ENCODE assay signal across 1 cellular context in the genomic region with DNA sequence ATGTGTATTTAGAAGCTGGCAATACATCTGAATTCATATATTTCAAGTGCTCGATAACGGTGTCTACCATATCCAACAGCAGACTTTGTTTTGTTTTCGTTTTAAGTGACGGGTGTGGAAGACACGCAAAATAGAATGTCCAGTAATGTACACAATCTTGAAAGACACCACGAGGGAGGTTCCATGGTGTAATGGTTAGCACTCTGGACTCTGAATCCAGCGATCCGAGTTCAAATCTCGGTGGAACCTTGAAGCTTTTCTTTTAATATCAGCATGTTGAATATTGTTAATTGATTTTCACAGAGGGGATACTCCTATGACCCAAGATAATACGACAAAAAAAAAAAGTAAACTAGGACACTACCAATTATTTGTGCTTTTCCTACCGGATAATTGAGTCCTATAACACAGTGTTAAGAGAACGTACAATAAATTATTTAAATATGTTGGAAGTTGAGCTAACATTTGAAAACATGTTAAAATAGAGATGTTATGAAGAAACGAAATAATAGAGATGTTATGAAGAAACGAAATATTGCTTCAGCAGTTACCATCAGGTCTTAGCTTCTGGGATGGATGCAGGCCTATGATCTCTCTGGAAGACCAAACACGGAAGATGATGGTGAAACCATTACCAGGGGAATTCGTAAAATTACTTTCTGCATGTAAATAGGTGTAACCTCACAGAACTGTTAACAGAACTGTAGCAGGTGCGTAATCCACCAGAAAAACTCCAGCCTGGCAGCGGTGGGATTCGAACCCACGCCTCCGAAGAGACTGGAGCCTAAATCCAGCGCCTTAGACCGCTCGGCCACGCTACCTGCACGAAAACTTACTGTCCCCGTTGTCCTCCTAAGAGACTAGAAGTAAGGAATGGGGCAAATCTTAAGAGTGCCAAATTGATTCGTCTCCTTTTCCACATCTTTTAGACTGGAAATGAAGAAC.
TF ChIP-seq lines count a peak whose summit lies in the region.

No MANE protein-coding gene starts in this region.

TF ChIP-seq in A549, 52 proteins besides CTCF, POLR2A, EP300 and RAD21 (continued from another document):
- peak; percentile 20 for TF ChIP-seq TP53 (CRISPR knock-in tag; IDR thresholded peaks at IDR 0.05)
- TF ChIP-seq POLR2AphosphoS2 (conservative IDR thresholded peaks at IDR 0.05; ENCODE audit: low read length), result no peak
- no peak for TF ChIP-seq ZC3H11A (IDR thresholded peaks at IDR 0.05)
- TF ChIP-seq, protein P1, sequence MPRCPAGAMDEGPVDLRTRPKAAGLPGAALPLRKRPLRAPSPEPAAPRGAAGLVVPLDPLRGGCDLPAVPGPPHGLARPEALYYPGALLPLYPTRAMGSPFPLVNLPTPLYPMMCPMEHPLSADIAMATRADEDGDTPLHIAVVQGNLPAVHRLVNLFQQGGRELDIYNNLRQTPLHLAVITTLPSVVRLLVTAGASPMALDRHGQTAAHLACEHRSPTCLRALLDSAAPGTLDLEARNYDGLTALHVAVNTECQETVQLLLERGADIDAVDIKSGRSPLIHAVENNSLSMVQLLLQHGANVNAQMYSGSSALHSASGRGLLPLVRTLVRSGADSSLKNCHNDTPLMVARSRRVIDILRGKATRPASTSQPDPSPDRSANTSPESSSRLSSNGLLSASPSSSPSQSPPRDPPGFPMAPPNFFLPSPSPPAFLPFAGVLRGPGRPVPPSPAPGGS (IDR thresholded peaks at IDR 0.05), result no peak
- no peak for TF ChIP-seq MAFK (IDR thresholded peaks at IDR 0.05; ENCODE audit: partially characterized antibody)
- TF ChIP-seq ZNF302 (CRISPR knock-in tag; IDR thresholded peaks at IDR 0.05), result no peak
- TF ChIP-seq SMC3 (IDR thresholded peaks at IDR 0.05), result peak; percentile 22; the same call in 2 of the 3 replicates
- TF ChIP-seq CEBPB (IDR thresholded peaks at IDR 0.05), result peak; percentile 49 to 82; a peak in 3 of 4 replicates
- TF ChIP-seq BHLHE40 (IDR thresholded peaks at IDR 0.05; ENCODE audit: low read depth, low read length), result no peak
- no peak for TF ChIP-seq EHMT2 (IDR thresholded peaks at IDR 0.05; ENCODE audit: low read depth)
- TF ChIP-seq GATA3 (IDR thresholded peaks at IDR 0.05; ENCODE audit: borderline replicate concordance), result 0 out of 2 replicates have a peak, but pooled peaks have one; percentile 27
- no peak for TF ChIP-seq KDM5A (IDR thresholded peaks at IDR 0.05)
- TF ChIP-seq HEYL (CRISPR knock-in tag; IDR thresholded peaks at IDR 0.05), result no peak
- TF ChIP-seq SREBF2 (IDR thresholded peaks at IDR 0.05), result peak; percentile 93
- TF ChIP-seq, protein P2, sequence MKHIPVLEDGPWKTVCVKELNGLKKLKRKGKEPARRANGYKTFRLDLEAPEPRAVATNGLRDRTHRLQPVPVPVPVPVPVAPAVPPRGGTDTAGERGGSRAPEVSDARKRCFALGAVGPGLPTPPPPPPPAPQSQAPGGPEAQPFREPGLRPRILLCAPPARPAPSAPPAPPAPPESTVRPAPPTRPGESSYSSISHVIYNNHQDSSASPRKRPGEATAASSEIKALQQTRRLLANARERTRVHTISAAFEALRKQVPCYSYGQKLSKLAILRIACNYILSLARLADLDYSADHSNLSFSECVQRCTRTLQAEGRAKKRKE (CRISPR knock-in tag; IDR thresholded peaks at IDR 0.05; ENCODE audit: low read depth), result peak; percentile 61; the same call in 1 of the 2 replicates
- peak in 1 of 2 experiments; percentile 58; a peak in 2 of 5 replicates for TF ChIP-seq JUN (IDR thresholded peaks at IDR 0.05)
- TF ChIP-seq FOXS1 (CRISPR knock-in tag; IDR thresholded peaks at IDR 0.05), result 0 out of 2 replicates have a peak, but pooled peaks have one; percentile 37
- TF ChIP-seq, protein P3, sequence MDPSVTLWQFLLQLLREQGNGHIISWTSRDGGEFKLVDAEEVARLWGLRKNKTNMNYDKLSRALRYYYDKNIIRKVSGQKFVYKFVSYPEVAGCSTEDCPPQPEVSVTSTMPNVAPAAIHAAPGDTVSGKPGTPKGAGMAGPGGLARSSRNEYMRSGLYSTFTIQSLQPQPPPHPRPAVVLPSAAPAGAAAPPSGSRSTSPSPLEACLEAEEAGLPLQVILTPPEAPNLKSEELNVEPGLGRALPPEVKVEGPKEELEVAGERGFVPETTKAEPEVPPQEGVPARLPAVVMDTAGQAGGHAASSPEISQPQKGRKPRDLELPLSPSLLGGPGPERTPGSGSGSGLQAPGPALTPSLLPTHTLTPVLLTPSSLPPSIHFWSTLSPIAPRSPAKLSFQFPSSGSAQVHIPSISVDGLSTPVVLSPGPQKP (IDR thresholded peaks at IDR 0.05; ENCODE audit: low read depth, low read length), result no peak
- TF ChIP-seq ZSCAN20 (CRISPR knock-in tag; IDR thresholded peaks at IDR 0.05), result no peak
- 0 out of 2 replicates have a peak, but pooled peaks have one; percentile 60 for TF ChIP-seq MYC (IDR thresholded peaks at IDR 0.05; ENCODE audit: borderline replicate concordance, low read length)
- TF ChIP-seq, protein P4, sequence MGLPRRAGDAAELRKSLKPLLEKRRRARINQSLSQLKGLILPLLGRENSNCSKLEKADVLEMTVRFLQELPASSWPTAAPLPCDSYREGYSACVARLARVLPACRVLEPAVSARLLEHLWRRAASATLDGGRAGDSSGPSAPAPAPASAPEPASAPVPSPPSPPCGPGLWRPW (IDR thresholded peaks at IDR 0.05), result no peak
- TF ChIP-seq, protein P5, sequence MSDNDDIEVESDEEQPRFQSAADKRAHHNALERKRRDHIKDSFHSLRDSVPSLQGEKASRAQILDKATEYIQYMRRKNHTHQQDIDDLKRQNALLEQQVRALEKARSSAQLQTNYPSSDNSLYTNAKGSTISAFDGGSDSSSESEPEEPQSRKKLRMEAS (IDR thresholded peaks at IDR 0.05), result peak; percentile 61
- TF ChIP-seq MAZ (IDR thresholded peaks at IDR 0.05; ENCODE audit: borderline replicate concordance, low read depth, low read length), result peak; percentile 96; the same call in 1 of the 2 replicates
- no peak for TF ChIP-seq NFE2L2 (conservative IDR thresholded peaks at IDR 0.05; ENCODE audit: low read length)
- TF ChIP-seq, protein P6, sequence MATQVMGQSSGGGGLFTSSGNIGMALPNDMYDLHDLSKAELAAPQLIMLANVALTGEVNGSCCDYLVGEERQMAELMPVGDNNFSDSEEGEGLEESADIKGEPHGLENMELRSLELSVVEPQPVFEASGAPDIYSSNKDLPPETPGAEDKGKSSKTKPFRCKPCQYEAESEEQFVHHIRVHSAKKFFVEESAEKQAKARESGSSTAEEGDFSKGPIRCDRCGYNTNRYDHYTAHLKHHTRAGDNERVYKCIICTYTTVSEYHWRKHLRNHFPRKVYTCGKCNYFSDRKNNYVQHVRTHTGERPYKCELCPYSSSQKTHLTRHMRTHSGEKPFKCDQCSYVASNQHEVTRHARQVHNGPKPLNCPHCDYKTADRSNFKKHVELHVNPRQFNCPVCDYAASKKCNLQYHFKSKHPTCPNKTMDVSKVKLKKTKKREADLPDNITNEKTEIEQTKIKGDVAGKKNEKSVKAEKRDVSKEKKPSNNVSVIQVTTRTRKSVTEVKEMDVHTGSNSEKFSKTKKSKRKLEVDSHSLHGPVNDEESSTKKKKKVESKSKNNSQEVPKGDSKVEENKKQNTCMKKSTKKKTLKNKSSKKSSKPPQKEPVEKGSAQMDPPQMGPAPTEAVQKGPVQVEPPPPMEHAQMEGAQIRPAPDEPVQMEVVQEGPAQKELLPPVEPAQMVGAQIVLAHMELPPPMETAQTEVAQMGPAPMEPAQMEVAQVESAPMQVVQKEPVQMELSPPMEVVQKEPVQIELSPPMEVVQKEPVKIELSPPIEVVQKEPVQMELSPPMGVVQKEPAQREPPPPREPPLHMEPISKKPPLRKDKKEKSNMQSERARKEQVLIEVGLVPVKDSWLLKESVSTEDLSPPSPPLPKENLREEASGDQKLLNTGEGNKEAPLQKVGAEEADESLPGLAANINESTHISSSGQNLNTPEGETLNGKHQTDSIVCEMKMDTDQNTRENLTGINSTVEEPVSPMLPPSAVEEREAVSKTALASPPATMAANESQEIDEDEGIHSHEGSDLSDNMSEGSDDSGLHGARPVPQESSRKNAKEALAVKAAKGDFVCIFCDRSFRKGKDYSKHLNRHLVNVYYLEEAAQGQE (IDR thresholded peaks at IDR 0.05), result no peak
- 0 out of 2 replicates have a peak, but pooled peaks have one; percentile 46 for TF ChIP-seq FOSB (CRISPR knock-in tag; IDR thresholded peaks at IDR 0.05)
- TF ChIP-seq, protein P7, sequence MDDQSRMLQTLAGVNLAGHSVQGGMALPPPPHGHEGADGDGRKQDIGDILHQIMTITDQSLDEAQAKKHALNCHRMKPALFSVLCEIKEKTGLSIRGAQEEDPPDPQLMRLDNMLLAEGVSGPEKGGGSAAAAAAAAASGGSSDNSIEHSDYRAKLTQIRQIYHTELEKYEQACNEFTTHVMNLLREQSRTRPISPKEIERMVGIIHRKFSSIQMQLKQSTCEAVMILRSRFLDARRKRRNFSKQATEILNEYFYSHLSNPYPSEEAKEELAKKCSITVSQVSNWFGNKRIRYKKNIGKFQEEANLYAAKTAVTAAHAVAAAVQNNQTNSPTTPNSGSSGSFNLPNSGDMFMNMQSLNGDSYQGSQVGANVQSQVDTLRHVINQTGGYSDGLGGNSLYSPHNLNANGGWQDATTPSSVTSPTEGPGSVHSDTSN (IDR thresholded peaks at IDR 0.05), result no peak
- no peak for TF ChIP-seq RARB (CRISPR knock-in tag; IDR thresholded peaks at IDR 0.05)
- TF ChIP-seq, protein P8, sequence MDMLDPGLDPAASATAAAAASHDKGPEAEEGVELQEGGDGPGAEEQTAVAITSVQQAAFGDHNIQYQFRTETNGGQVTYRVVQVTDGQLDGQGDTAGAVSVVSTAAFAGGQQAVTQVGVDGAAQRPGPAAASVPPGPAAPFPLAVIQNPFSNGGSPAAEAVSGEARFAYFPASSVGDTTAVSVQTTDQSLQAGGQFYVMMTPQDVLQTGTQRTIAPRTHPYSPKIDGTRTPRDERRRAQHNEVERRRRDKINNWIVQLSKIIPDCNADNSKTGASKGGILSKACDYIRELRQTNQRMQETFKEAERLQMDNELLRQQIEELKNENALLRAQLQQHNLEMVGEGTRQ (IDR thresholded peaks at IDR 0.05), result no peak
- no peak for TF ChIP-seq RNF2 (IDR thresholded peaks at IDR 0.05; ENCODE audit: borderline replicate concordance, low read depth)
- TF ChIP-seq, protein P9, sequence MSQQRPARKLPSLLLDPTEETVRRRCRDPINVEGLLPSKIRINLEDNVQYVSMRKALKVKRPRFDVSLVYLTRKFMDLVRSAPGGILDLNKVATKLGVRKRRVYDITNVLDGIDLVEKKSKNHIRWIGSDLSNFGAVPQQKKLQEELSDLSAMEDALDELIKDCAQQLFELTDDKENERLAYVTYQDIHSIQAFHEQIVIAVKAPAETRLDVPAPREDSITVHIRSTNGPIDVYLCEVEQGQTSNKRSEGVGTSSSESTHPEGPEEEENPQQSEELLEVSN (IDR thresholded peaks at IDR 0.05; ENCODE audit: borderline replicate concordance, low read depth), result peak; percentile 21; the same call in 1 of the 2 replicates
- 0 out of 2 replicates have a peak, but pooled peaks have one; percentile 43 for TF ChIP-seq ESRRA (IDR thresholded peaks at IDR 0.05; ENCODE audit: borderline replicate concordance, low read length)
- no peak for TF ChIP-seq ZFP36 (IDR thresholded peaks at IDR 0.05; ENCODE audit: borderline replicate concordance, partially characterized antibody)
- TF ChIP-seq HOXA7 (CRISPR knock-in tag; IDR thresholded peaks at IDR 0.05), result 0 out of 2 replicates have a peak, but pooled peaks have one; percentile 23
- no peak for TF ChIP-seq CHD4 (IDR thresholded peaks at IDR 0.05; ENCODE audit: borderline replicate concordance)
- no peak for TF ChIP-seq TFCP2L1 (CRISPR knock-in tag; IDR thresholded peaks at IDR 0.05)
- no peak for TF ChIP-seq CBX2 (IDR thresholded peaks at IDR 0.05; ENCODE audit: borderline replicate concordance, low read depth)
- no peak for TF ChIP-seq RCOR1 (IDR thresholded peaks at IDR 0.05; ENCODE audit: low read depth, low read length)
- TF ChIP-seq PHF8 (IDR thresholded peaks at IDR 0.05; ENCODE audit: borderline replicate concordance, low read depth), result no peak
- TF ChIP-seq HOXB5 (CRISPR knock-in tag; IDR thresholded peaks at IDR 0.05), result peak; percentile 74; the same call in 1 of the 2 replicates
